8 cellular contexts compared by ENCODE assay signal in the genomic region with DNA sequence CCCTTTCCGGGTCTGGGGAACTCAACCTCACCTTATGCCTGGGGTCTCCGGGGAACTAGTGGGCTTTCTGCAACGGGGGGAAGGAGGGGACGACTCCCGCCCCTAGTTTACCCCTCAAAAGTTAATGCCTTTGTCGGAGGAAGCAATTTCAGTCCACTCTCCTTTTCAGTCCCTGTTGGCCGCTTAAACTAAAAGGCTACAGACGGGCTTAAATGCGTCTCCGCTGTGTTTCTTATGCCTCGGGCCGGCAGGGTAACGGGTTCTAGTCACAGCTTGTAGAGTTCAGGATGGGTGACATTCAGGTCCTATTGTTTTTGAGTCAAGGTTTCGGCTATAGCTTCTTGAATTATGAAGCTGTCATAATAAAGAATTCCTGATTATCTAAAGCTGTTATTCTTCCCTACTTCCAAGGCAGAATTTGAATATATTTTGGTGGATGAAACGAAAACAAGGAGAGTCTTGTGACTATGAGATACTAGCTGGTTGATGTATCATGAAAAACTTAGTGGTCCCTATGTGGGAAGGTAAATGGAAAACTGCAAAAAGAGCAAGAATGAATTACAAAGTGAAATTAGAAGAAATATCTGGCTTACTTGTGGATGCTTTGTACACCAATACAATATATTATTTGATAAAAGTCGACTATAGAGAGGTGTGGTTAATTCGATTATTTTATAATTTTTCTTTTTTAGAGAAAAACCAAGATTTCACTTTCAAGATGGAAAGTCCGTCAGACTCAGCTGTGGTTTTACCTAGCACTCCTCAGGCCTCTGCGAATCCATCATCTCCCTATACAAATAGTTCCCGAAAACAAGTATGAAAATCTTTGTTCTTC. TPM values are rescaled to one million over a fixed set of nuclear protein-coding genes. Genes with fewer than 3 reads are reported as not detected.
A peak's percentile ranks its signal among the peaks of the same experiment; 100 is the strongest.
DNase-seq lines count a peak whose midpoint lies in the region; ATAC-seq, FAIRE-seq and TF ChIP-seq lines count a peak whose summit lies in the region.

No MANE protein-coding gene starts in this region.

- peaks cover 34% of the 10 kb centered on the region for H3K4me1 Mint-ChIP-seq in T-helper 2 cell treated with Interferon-gamma antibody and Interleukin-4, amounts not matched to agents 5 μg/mL and 100 μg/mL, for 36 hours (ENCODE audit: low read depth)

- no peaks in the 10 kb centered on the region for H3K9me3 Mint-ChIP-seq in T-helper 2 cell treated with Interferon-gamma antibody and Interleukin-4, amounts not matched to agents 5 μg/mL and 100 μg/mL, for 36 hours

- peak; percentile 45 for DNase-seq in NCI-H345 (lab: John Stamatoyannopoulos, UW)
- DNase-seq in NCI-H345 treated with DMSO at 0.1 percent for 48 hours (lab: John Stamatoyannopoulos, UW; ENCODE audit: unreplicated experiment): no peak
- no peak for DNase-seq in T-helper 2 cell treated with Interferon-gamma antibody and Interleukin-4, amounts not matched to agents 5 μg/mL and 100 μg/mL, for 36 hours (ENCODE audit: low spot score)
- DNase-seq in fibroblast of villous mesenchyme (ENCODE audit: low read depth): no peak
- DNase-seq in H54 (ENCODE audit: insufficient read length, low spot score): no peak
- DNase-seq in effector CD4-positive, alpha-beta T cell: no peak

- no peaks in the 10 kb centered on the region for H3K79me2 ChIP-seq in parathyroid adenoma

- ATAC-seq in HG03066 (IDR thresholded peaks at IDR 0.05; ENCODE audit: low read depth, unreplicated experiment): peak; percentile 2

- peak overlapping the region; percentile 95 for H2AFZ ChIP-seq in parathyroid adenoma

- no peak for TF ChIP-seq CTCF in fibroblast of villous mesenchyme (IDR thresholded peaks at IDR 0.05; ENCODE audit: insufficient read depth, low read depth, low read length)
- no peak for TF ChIP-seq CTCF in parathyroid adenoma (IDR thresholded peaks at IDR 0.05)

- H3K27me3 ChIP-seq in parathyroid adenoma (ENCODE audit: control insufficient read depth, insufficient read depth, low read length): no peaks in the 10 kb centered on the region

- H3K4me1 ChIP-seq in parathyroid adenoma: peaks cover 5% of the 10 kb centered on the region

- peaks cover 14% of the 10 kb centered on the region for H3K36me3 Mint-ChIP-seq in T-helper 2 cell treated with Interferon-gamma antibody and Interleukin-4, amounts not matched to agents 5 μg/mL and 100 μg/mL, for 36 hours (ENCODE audit: low read depth)

- H3K4me3 ChIP-seq in fibroblast of villous mesenchyme (ENCODE audit: low read depth, low read length): peak overlapping the region; percentile 88
- H3K4me3 ChIP-seq in parathyroid adenoma (ENCODE audit: low read depth, low read length): peak overlapping the region; percentile 92

- H3K9ac ChIP-seq in parathyroid adenoma: no peak overlapping the region

- H3K36me3 ChIP-seq in parathyroid adenoma (ENCODE audit: control insufficient read depth, insufficient read depth, low read length): no peaks in the 10 kb centered on the region

- peak overlapping the region; percentile 97 for H3K27ac Mint-ChIP-seq in T-helper 2 cell treated with Interferon-gamma antibody and Interleukin-4, amounts not matched to agents 5 μg/mL and 100 μg/mL, for 36 hours

- H3K27ac ChIP-seq in parathyroid adenoma: peak overlapping the region; percentile 97

- H3K4me2 ChIP-seq in parathyroid adenoma (ENCODE audit: low read length): peak overlapping the region; percentile 77

- no peak for TF ChIP-seq POLR2A in H54 (IDR thresholded peaks at IDR 0.05; ENCODE audit: low read depth, low read length)

- H3K4me3 Mint-ChIP-seq in T-helper 2 cell treated with Interferon-gamma antibody and Interleukin-4, amounts not matched to agents 5 μg/mL and 100 μg/mL, for 36 hours: peak overlapping the region; percentile 86

- H3K9me3 ChIP-seq in parathyroid adenoma (ENCODE audit: control insufficient read depth, low read length): no peaks in the 10 kb centered on the region

- peaks cover 6% of the 10 kb centered on the region for H3K27me3 Mint-ChIP-seq in T-helper 2 cell treated with Interferon-gamma antibody and Interleukin-4, amounts not matched to agents 5 μg/mL and 100 μg/mL, for 36 hours (ENCODE audit: low read depth)

- no peak for FAIRE-seq in H54 (lab: Jason Lieb, UNC)

RNA-seq across cellular contexts. Expression of a gene that starts 0.5 kb away (rescaled TPM):
- total RNA-seq in fibroblast of villous mesenchyme: 6.1 and 8.2 TPM in 2 replicates

RNA-seq across cellular contexts. Expression of a gene that starts 36.8 kb away (rescaled TPM):
- total RNA-seq in fibroblast of villous mesenchyme: not detected in 2 replicates
